Comparison of ENCODE assay signal across 2 cellular contexts in the genomic region with DNA sequence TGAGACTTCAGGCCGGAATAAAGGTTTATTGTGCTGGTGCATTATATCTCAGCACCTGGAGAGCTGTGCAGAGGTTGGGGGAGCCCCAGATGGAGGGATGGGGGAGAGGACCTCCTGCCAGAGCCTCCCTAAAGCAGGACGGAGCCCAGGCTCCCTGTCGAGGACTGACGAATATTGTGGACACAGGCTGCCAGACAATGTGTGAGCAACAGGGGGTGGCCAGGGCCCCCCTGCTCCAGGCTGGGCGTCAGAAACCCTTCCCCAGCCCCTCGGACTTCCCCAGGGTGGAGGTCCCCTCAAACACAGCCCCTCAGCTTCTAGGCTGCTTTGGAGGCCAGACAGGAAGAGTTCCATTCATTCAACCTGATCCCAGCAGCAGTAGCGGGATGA.
TF ChIP-seq lines count a peak whose summit lies in the region.

No MANE protein-coding gene starts in this region.

TF ChIP-seq in SK-N-SH treated with all-trans-retinoic acid at 6 μM for 48 hours, 23 proteins besides CTCF, POLR2A, EP300 and RAD21:
- no peak for TF ChIP-seq ZC3H10 (CRISPR knock-in tag; IDR thresholded peaks at IDR 0.05)
- TF ChIP-seq SNAI2 (CRISPR knock-in tag; IDR thresholded peaks at IDR 0.05): no peak
- TF ChIP-seq, protein P1, sequence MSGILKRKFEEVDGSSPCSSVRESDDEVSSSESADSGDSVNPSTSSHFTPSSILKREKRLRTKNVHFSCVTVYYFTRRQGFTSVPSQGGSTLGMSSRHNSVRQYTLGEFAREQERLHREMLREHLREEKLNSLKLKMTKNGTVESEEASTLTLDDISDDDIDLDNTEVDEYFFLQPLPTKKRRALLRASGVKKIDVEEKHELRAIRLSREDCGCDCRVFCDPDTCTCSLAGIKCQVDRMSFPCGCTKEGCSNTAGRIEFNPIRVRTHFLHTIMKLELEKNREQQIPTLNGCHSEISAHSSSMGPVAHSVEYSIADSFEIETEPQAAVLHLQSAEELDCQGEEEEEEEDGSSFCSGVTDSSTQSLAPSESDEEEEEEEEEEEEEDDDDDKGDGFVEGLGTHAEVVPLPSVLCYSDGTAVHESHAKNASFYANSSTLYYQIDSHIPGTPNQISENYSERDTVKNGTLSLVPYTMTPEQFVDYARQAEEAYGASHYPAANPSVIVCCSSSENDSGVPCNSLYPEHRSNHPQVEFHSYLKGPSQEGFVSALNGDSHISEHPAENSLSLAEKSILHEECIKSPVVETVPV (CRISPR knock-in tag; IDR thresholded peaks at IDR 0.05): no peak
- TF ChIP-seq, protein P2, sequence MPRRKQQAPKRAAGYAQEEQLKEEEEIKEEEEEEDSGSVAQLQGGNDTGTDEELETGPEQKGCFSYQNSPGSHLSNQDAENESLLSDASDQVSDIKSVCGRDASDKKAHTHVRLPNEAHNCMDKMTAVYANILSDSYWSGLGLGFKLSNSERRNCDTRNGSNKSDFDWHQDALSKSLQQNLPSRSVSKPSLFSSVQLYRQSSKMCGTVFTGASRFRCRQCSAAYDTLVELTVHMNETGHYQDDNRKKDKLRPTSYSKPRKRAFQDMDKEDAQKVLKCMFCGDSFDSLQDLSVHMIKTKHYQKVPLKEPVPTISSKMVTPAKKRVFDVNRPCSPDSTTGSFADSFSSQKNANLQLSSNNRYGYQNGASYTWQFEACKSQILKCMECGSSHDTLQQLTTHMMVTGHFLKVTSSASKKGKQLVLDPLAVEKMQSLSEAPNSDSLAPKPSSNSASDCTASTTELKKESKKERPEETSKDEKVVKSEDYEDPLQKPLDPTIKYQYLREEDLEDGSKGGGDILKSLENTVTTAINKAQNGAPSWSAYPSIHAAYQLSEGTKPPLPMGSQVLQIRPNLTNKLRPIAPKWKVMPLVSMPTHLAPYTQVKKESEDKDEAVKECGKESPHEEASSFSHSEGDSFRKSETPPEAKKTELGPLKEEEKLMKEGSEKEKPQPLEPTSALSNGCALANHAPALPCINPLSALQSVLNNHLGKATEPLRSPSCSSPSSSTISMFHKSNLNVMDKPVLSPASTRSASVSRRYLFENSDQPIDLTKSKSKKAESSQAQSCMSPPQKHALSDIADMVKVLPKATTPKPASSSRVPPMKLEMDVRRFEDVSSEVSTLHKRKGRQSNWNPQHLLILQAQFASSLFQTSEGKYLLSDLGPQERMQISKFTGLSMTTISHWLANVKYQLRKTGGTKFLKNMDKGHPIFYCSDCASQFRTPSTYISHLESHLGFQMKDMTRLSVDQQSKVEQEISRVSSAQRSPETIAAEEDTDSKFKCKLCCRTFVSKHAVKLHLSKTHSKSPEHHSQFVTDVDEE (CRISPR knock-in tag; IDR thresholded peaks at IDR 0.05): no peak
- no peak for TF ChIP-seq PPARA (CRISPR knock-in tag; IDR thresholded peaks at IDR 0.05; ENCODE audit: borderline replicate concordance)
- TF ChIP-seq OSR1 (CRISPR knock-in tag; IDR thresholded peaks at IDR 0.05): no peak
- TF ChIP-seq ZNF70 (CRISPR knock-in tag; IDR thresholded peaks at IDR 0.05): no peak
- no peak for TF ChIP-seq ZFP30 (CRISPR knock-in tag; IDR thresholded peaks at IDR 0.05)
- no peak for TF ChIP-seq ESRRG (CRISPR knock-in tag; IDR thresholded peaks at IDR 0.05)
- TF ChIP-seq, protein P3, sequence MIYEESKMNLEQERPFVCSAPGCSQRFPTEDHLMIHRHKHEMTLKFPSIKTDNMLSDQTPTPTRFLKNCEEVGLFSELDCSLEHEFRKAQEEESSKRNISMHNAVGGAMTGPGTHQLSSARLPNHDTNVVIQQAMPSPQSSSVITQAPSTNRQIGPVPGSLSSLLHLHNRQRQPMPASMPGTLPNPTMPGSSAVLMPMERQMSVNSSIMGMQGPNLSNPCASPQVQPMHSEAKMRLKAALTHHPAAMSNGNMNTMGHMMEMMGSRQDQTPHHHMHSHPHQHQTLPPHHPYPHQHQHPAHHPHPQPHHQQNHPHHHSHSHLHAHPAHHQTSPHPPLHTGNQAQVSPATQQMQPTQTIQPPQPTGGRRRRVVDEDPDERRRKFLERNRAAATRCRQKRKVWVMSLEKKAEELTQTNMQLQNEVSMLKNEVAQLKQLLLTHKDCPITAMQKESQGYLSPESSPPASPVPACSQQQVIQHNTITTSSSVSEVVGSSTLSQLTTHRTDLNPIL (CRISPR knock-in tag; IDR thresholded peaks at IDR 0.05; ENCODE audit: low read depth): no peak
- no peak for TF ChIP-seq TCF4 (CRISPR knock-in tag; IDR thresholded peaks at IDR 0.05; ENCODE audit: borderline replicate concordance)
- no peak for TF ChIP-seq BACH2 (CRISPR knock-in tag; IDR thresholded peaks at IDR 0.05; ENCODE audit: borderline replicate concordance)
- TF ChIP-seq, protein P4, sequence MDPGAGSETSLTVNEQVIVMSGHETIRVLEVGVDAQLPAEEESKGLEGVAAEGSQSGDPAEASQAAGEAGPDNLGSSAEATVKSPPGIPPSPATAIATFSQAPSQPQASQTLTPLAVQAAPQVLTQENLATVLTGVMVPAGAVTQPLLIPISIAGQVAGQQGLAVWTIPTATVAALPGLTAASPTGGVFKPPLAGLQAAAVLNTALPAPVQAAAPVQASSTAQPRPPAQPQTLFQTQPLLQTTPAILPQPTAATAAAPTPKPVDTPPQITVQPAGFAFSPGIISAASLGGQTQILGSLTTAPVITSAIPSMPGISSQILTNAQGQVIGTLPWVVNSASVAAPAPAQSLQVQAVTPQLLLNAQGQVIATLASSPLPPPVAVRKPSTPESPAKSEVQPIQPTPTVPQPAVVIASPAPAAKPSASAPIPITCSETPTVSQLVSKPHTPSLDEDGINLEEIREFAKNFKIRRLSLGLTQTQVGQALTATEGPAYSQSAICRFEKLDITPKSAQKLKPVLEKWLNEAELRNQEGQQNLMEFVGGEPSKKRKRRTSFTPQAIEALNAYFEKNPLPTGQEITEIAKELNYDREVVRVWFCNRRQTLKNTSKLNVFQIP (CRISPR knock-in tag; IDR thresholded peaks at IDR 0.05; ENCODE audit: borderline replicate concordance, low read depth): no peak
- TF ChIP-seq GLIS3 (CRISPR knock-in tag; IDR thresholded peaks at IDR 0.05): no peak
TF ChIP-seq in SK-N-SH treated with all-trans-retinoic acid at 6 μM for 48 hours: peak in this region for 0.

TF ChIP-seq in SK-N-SH, 30 proteins besides CTCF, POLR2A, EP300 and RAD21:
- no peak for TF ChIP-seq SMC3 (IDR thresholded peaks at IDR 0.05; ENCODE audit: low read depth, low read length)
- TF ChIP-seq, protein P5, sequence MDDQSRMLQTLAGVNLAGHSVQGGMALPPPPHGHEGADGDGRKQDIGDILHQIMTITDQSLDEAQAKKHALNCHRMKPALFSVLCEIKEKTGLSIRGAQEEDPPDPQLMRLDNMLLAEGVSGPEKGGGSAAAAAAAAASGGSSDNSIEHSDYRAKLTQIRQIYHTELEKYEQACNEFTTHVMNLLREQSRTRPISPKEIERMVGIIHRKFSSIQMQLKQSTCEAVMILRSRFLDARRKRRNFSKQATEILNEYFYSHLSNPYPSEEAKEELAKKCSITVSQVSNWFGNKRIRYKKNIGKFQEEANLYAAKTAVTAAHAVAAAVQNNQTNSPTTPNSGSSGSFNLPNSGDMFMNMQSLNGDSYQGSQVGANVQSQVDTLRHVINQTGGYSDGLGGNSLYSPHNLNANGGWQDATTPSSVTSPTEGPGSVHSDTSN (IDR thresholded peaks at IDR 0.05): no peak
- no peak for TF ChIP-seq MXI1 (IDR thresholded peaks at IDR 0.05; ENCODE audit: low read depth, low read length)
- TF ChIP-seq SIN3A (IDR thresholded peaks at IDR 0.05; ENCODE audit: borderline replicate concordance, low read depth, low read length): no peak
- TF ChIP-seq, protein P6, sequence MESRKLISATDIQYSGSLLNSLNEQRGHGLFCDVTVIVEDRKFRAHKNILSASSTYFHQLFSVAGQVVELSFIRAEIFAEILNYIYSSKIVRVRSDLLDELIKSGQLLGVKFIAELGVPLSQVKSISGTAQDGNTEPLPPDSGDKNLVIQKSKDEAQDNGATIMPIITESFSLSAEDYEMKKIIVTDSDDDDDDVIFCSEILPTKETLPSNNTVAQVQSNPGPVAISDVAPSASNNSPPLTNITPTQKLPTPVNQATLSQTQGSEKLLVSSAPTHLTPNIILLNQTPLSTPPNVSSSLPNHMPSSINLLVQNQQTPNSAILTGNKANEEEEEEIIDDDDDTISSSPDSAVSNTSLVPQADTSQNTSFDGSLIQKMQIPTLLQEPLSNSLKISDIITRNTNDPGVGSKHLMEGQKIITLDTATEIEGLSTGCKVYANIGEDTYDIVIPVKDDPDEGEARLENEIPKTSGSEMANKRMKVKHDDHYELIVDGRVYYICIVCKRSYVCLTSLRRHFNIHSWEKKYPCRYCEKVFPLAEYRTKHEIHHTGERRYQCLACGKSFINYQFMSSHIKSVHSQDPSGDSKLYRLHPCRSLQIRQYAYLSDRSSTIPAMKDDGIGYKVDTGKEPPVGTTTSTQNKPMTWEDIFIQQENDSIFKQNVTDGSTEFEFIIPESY (IDR thresholded peaks at IDR 0.05; ENCODE audit: borderline replicate concordance, low read depth): no peak
- TF ChIP-seq, protein P7, sequence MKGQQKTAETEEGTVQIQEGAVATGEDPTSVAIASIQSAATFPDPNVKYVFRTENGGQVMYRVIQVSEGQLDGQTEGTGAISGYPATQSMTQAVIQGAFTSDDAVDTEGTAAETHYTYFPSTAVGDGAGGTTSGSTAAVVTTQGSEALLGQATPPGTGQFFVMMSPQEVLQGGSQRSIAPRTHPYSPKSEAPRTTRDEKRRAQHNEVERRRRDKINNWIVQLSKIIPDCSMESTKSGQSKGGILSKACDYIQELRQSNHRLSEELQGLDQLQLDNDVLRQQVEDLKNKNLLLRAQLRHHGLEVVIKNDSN (IDR thresholded peaks at IDR 0.05; ENCODE audit: borderline replicate concordance, low read depth): no peak
